ENCODE assay signal across 1 cellular context in genomic region chr9:129644365-129644764, GRCh38.
TF ChIP-seq lines count a peak whose summit lies in the region.

No MANE protein-coding gene starts in this region.

TF ChIP-seq in IMR-90, 13 proteins besides CTCF, POLR2A, EP300 and RAD21:
- TF ChIP-seq MAZ (IDR thresholded peaks at IDR 0.05; ENCODE audit: borderline replicate concordance, low read depth, low read length) (no peak), RFX5 (IDR thresholded peaks at IDR 0.05; ENCODE audit: low read depth, low read length) (no peak), CEBPB (IDR thresholded peaks at IDR 0.05; ENCODE audit: low read depth, low read length) (no peak), RCOR1 (IDR thresholded peaks at IDR 0.05; ENCODE audit: insufficient replicate concordance, low read length) (no peak), ELK1 (IDR thresholded peaks at IDR 0.05; ENCODE audit: borderline replicate concordance, low read depth, low read length) (no peak), SMC3 (IDR thresholded peaks at IDR 0.05; ENCODE audit: low read depth, low read length) (no peak), FOS (IDR thresholded peaks at IDR 0.05; ENCODE audit: low read depth, low read length) (no peak), BHLHE40 (IDR thresholded peaks at IDR 0.05; ENCODE audit: low read depth, low read length) (no peak), NFE2L2 (IDR thresholded peaks at IDR 0.05; ENCODE audit: low read depth, low read length) (no peak), CHD1 (IDR thresholded peaks at IDR 0.05; ENCODE audit: low read depth, low read length) (no peak), USF2 (IDR thresholded peaks at IDR 0.05; ENCODE audit: low read depth, low read length) (no peak), MXI1 (IDR thresholded peaks at IDR 0.05; ENCODE audit: borderline replicate concordance, low read depth, low read length) (no peak)
